17 cellular contexts compared by ENCODE assay signal in genomic region chr9:87428659-87429058, GRCh38.
"Had no signal": no experiment of that assay in that cellular context is flagged by ENCODE, and none has a peak within 500 bp of the region (broad histone marks: within the 10 kb centered on the region; RNA-seq: fewer than 3 reads in every experiment).

No MANE protein-coding gene starts in this region.

- H3K4me1 Mint-ChIP-seq: activated CD4-positive, alpha-beta T cell treated with anti-CD3 and anti-CD28 coated beads, Interleukin-2, amount 10 ng/mL, durations not matched to agents 24 days and 14 days; central memory CD8-positive, alpha-beta T cell; T-helper 17 cell had no signal

- H3K4me3 Mint-ChIP-seq: activated CD4-positive, alpha-beta T cell treated with anti-CD3 and anti-CD28 coated beads, Interleukin-2, amount 10 ng/mL, durations not matched to agents 24 days and 14 days; activated CD8-positive, alpha-beta T cell treated with anti-CD3 and anti-CD28 coated beads, Interleukin-2, amount 10 ng/mL, durations not matched to agents 7 days and 5 days; activated naive CD8-positive, alpha-beta T cell; activated T-cell treated with anti-CD3 and anti-CD28 coated beads, Interleukin-2, amount 50 U/mL, for 72 hours; brain; central memory CD8-positive, alpha-beta T cell; stimulated activated naive CD8-positive, alpha-beta T cell treated with anti-CD3 and anti-CD28 coated beads, Interleukin-15, Interleukin-2, amounts not matched to agents 100 ng/mL and 50 ng/mL, for 24 hours; T-helper 17 cell had no signal

- H3K27ac Mint-ChIP-seq: activated CD4-positive, alpha-beta T cell treated with anti-CD3 and anti-CD28 coated beads, Interleukin-2, amount 10 ng/mL, durations not matched to agents 24 days and 14 days; activated CD8-positive, alpha-beta T cell treated with anti-CD3 and anti-CD28 coated beads, Interleukin-2, amount 10 ng/mL, durations not matched to agents 7 days and 5 days; activated naive CD8-positive, alpha-beta T cell; activated T-cell treated with anti-CD3 and anti-CD28 coated beads, Interleukin-2, amount 50 U/mL, for 72 hours; brain; stimulated activated naive CD8-positive, alpha-beta T cell treated with anti-CD3 and anti-CD28 coated beads, Interleukin-15, Interleukin-2, amounts not matched to agents 100 ng/mL and 50 ng/mL, for 24 hours; T-helper 17 cell had no signal

- H3K4me3 ChIP-seq: coronary artery, esophagus muscularis mucosa, lower lobe of right lung had no signal

- H3K27me3 ChIP-seq: esophagus muscularis mucosa had no signal

- ATAC-seq: activated CD8-positive, alpha-beta T cell treated with anti-CD3 and anti-CD28 coated beads, Interleukin-2, amount 10 ng/mL, durations not matched to agents 7 days and 5 days; activated T-cell treated with anti-CD3 and anti-CD28 coated beads, Interleukin-2, amount 50 U/mL, for 72 hours; sciatic nerve; T-helper 17 cell had no signal

- H3K27me3 Mint-ChIP-seq: activated CD4-positive, alpha-beta T cell treated with anti-CD3 and anti-CD28 coated beads, Interleukin-2, amount 10 ng/mL, durations not matched to agents 24 days and 14 days; activated naive CD8-positive, alpha-beta T cell had no signal

- H3K36me3 ChIP-seq: esophagus muscularis mucosa, lower lobe of right lung had no signal

- H3K27ac ChIP-seq: coronary artery, esophagus muscularis mucosa, lower lobe of right lung had no signal

- DNase-seq: activated CD4-positive, alpha-beta T cell treated with anti-CD3 and anti-CD28 coated beads, Interleukin-2, amount 10 ng/mL, durations not matched to agents 24 days and 14 days; activated CD4-positive, CD25-positive, alpha-beta regulatory T cell; activated CD8-positive, alpha-beta memory T cell treated with anti-CD3 and anti-CD28 coated beads, Interleukin-2, amount 50 U/mL, for 4 hours; activated CD8-positive, alpha-beta T cell treated with anti-CD3 and anti-CD28 coated beads, Interleukin-2, amount 10 ng/mL, durations not matched to agents 7 days and 5 days; activated gamma-delta T cell treated with Interleukin-2 at 50 U/mL for 16 hours; activated T-cell treated with anti-CD3 and anti-CD28 coated beads, Interleukin-2, amount 50 U/mL, for 72 hours; amygdala; kidney glomerular epithelial cell; lower lobe of right lung; T-helper 17 cell had no signal

- H3K4me1 ChIP-seq: esophagus muscularis mucosa, lower lobe of right lung had no signal
